11 cellular contexts compared by ENCODE assay signal in the genomic region with DNA sequence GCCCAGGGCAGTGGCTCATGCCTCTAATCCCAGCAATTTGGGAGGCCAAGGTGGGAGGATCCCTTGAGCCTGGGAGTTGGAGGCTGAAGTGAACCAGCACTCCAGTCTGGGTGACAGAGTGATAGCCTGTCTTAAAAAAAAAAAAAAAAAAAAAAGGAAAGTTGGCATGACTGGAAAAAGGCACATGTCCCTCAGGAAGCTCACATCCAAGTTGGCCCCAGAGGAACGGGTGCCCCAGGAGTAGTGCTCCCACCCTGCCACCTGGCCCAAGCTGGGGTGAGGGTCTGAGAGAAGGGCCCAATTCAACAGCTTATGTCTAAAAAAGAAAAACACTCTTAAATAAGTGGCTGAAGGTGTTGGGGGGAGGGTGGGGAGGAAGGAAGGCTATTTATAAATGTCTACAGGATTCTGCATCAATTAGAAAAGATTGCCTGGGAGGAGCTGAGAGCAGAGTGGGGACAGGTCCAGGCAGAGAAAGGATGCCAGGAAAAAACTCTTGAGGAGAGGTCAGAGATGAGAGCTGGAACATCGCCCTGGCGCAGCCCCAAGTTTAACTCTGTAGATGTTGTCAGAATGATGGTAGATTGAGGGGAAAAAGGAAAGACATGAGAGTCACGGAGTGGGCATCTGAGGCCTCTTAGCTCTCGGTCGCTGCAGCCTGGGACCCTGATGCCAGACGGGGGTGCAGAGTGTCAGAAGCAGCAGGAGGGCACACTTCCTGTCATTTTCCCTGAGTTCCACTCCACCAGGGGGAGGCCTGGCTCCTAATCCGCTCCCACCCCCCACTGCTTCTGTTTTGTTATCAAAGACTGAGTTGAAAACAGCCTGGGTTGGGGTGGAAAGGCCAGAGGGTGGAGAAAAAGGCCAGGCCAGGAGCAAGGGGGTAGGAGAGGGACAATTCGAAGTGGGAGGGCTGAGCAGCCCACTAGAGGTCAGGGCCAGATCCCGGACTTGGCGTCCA. TPM values are rescaled to one million over a fixed set of nuclear protein-coding genes. Genes with fewer than 3 reads are reported as not detected.
A peak's percentile ranks its signal among the peaks of the same experiment; 100 is the strongest.
DNase-seq lines count a peak whose midpoint lies in the region; ATAC-seq and TF ChIP-seq lines count a peak whose summit lies in the region.
"Had no signal": no experiment of that assay in that cellular context is flagged by ENCODE, and none has a peak within 500 bp of the region (broad histone marks: within the 10 kb centered on the region; RNA-seq: fewer than 3 reads in every experiment).

No MANE protein-coding gene starts in this region.

- DNase-seq in NCI-H446 treated with DMSO at 0.1 percent for 48 hours (lab: John Stamatoyannopoulos, UW) (peak; percentile 61), esophagus squamous epithelium (lab: John Stamatoyannopoulos, UW) (no peak), naive B cell (no peak), 8988T (no peak), G401 (ENCODE audit: low spot score) (no peak)
- no peak for DNase-seq in stimulated activated CD4-positive, alpha-beta T cell treated with anti-CD3 and anti-CD28 coated beads, Interleukin-15, amount 100 ng/mL, for 24 hours
- DNase-seq: activated CD4-positive, alpha-beta T cell treated with anti-CD3 and anti-CD28 coated beads for 1 hour; MM.1S had no signal

- no peaks in the 10 kb centered on the region for H3K27me3 ChIP-seq in ACC112 (ENCODE audit: insufficient read depth, low read length)
- H3K27me3 ChIP-seq in esophagus squamous epithelium: no peaks in the 10 kb centered on the region

- peak overlapping the region in 1 of 8 donors; percentile 18 for H3K4me3 Mint-ChIP-seq in naive B cell

- H2AFZ ChIP-seq in ACC112 (ENCODE audit: low read length, unreplicated experiment): no peak overlapping the region

- intact Hi-C loops in esophagus squamous epithelium (cut with DNase I): no loop called here

- ATAC-seq in naive B cell (ENCODE audit: low read depth in 2 of 2): no peak
- ATAC-seq in HG03039 (IDR thresholded peaks at IDR 0.05; ENCODE audit: unreplicated experiment): no peak

- H3K79me2 ChIP-seq in ACC112 (ENCODE audit: control insufficient read depth, insufficient read depth, low read length, unreplicated experiment): no peaks in the 10 kb centered on the region

- 35 to 36% methylated on average over 10 of the region's 11 CpGs for WGBS in esophagus squamous epithelium, 2 donors

- H3K36me3 Mint-ChIP-seq in naive B cell: peaks cover 7 to 21% of the 10 kb centered on the region in 2 donors

- H3K27me3 Mint-ChIP-seq in naive B cell: no peaks in the 10 kb centered on the region

- no peaks in the 10 kb centered on the region for H3K9me3 Mint-ChIP-seq in naive B cell

- H3K4me3 ChIP-seq in ACC112 (ENCODE audit: low read depth, low read length) (no peak overlapping the region), esophagus squamous epithelium (peak overlapping the region in 1 of 4 donors; percentile 12)

- H3K4me1 ChIP-seq in ACC112 (ENCODE audit: control insufficient read depth, insufficient read depth, low read length, unreplicated experiment): peaks cover 52% of the 10 kb centered on the region
- peaks cover 57 to 92% (median 63%) of the 10 kb centered on the region in 3 donors for H3K4me1 ChIP-seq in esophagus squamous epithelium

- TF ChIP-seq CTCF in esophagus squamous epithelium (IDR thresholded peaks at IDR 0.05): no peak

- H3K9me3 ChIP-seq in esophagus squamous epithelium: no peaks in the 10 kb centered on the region

- H3K27ac Mint-ChIP-seq in naive B cell: peak overlapping the region in 5 of 6 donors; percentile 30 to 84 (median 59)

- peaks cover 32 to 59% (median 55%) of the 10 kb centered on the region in 3 donors for H3K4me1 Mint-ChIP-seq in naive B cell

- in situ Hi-C loops in G401 (cut with HindIII; ENCODE audit: low sequenced_read_pairs): loop anchor here (10.0 kb wide), 1 partner anchor 123 kb away; no protein-coding TSS in a partner anchor

- 0 out of 2 replicates have a peak overlapping the region, but pooled peaks have one; percentile 5 for H3K27ac ChIP-seq in ACC112 (ENCODE audit: low read depth, low read length)
- H3K27ac ChIP-seq in esophagus squamous epithelium: peak overlapping the region; percentile 21 to 84 (median 78)

- H3K36me3 ChIP-seq in ACC112 (ENCODE audit: insufficient read depth, low read length): no peaks in the 10 kb centered on the region
- H3K36me3 ChIP-seq in esophagus squamous epithelium: peaks cover 5 to 92% (median 11%) of the 10 kb centered on the region in 3 donors

- TF ChIP-seq POLR2A in esophagus squamous epithelium (IDR thresholded peaks at IDR 0.05): no peak

RNA-seq across cellular contexts. Expression of a gene that starts 7.3 kb away (rescaled TPM):
- 10 to 100 TPM; 28.2 to 41.4 (median 29.2) TPM for total RNA-seq in esophagus squamous epithelium
- 10 to 100 TPM; 12.8 to 31.1 (median 23.2) TPM for polyA plus RNA-seq in naive B cell (ENCODE audit: low read depth in 6 of 6)
- total RNA-seq in G401 (2014; rRNA removed; shearing (Covaris generic)): 16.7 and 21.4 TPM in 2 replicates

RNA-seq across cellular contexts. Expression of a gene that starts 22.0 kb away (rescaled TPM):
- 10 to 100 TPM; 10.8 to 82.0 (median 20.8) TPM for total RNA-seq in esophagus squamous epithelium
- under 1 TPM in 5 of 6 donors, not detected in 1; 0.05 to 0.91 (median 0.47) TPM for polyA plus RNA-seq in naive B cell (ENCODE audit: low read depth in 6 of 6)
- total RNA-seq in G401 (2014; rRNA removed; shearing (Covaris generic)): 13.7 and 21.0 TPM in 2 replicates

RNA-seq across cellular contexts. Expression of a gene that starts 25.6 kb away (rescaled TPM):
- 100 to 1,000 TPM in 2 of 4 donors, 10 to 100 TPM in 2; 34.5 to 506 (median 94.0) TPM for total RNA-seq in esophagus squamous epithelium
- not detected for polyA plus RNA-seq in naive B cell (ENCODE audit: low read depth in 6 of 6)
- total RNA-seq in G401 (2014; rRNA removed; shearing (Covaris generic)): 29.3 and 50.2 TPM in 2 replicates

RNA-seq across cellular contexts. Expression of a gene that starts 31.4 kb away (rescaled TPM):
- total RNA-seq in esophagus squamous epithelium: not detected
- polyA plus RNA-seq in naive B cell (ENCODE audit: low read depth in 6 of 6): not detected
- total RNA-seq in G401 (2014; rRNA removed; shearing (Covaris generic)): not detected in 2 replicates
- total RNA-seq: glomerular endothelial cell had no signal
